ENCODE assay signal across 20 cellular contexts in the genomic region with DNA sequence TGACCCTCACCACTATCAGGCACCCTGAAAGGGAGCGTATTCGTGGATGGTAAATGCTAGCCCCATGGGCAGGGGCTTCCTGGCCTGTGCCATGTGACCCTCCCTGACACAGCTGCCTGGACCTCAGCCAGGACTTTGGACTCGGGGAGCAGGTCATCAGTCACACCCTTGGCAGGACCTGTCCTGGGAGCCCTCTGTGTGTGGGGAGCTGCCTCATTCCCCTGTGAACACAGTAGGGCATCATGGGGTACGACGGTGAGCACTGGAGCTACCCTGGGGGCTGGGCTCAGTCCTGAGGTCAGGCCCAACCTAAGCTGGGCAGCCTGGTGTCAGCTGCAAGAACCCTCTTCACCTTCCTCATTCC.
"Had no signal": no experiment of that assay in that cellular context is flagged by ENCODE, and none has a peak within 500 bp of the region (broad histone marks: within the 10 kb centered on the region; RNA-seq: fewer than 3 reads in every experiment).

No MANE protein-coding gene starts in this region.

- H3K36me3 Mint-ChIP-seq: activated naive CD8-positive, alpha-beta T cell treated with anti-CD3 and anti-CD28 coated beads, Interleukin-2, amount 10 ng/mL, durations not matched to agents 7 days and 5 days; memory B cell; naive thymus-derived CD8-positive, alpha-beta T cell; type B pancreatic cell; WTC11 had no signal

- H3K4me1 ChIP-seq: foreskin keratinocyte, parathyroid adenoma had no signal

- H3K27me3 Mint-ChIP-seq: activated CD4-positive, alpha-beta T cell treated with anti-CD3 and anti-CD28 coated beads, Interleukin-2, amount 10 ng/mL, durations not matched to agents 24 days and 14 days; activated CD8-positive, alpha-beta T cell treated with anti-CD3 and anti-CD28 coated beads for 36 hours; activated naive CD8-positive, alpha-beta T cell treated with anti-CD3 and anti-CD28 coated beads, Interleukin-2, amount 10 ng/mL, durations not matched to agents 7 days and 5 days; activated T-cell treated with anti-CD3 and anti-CD28 coated beads, Interleukin-2, amount 50 U/mL, for 24 hours; memory B cell; stimulated activated naive CD8-positive, alpha-beta T cell treated with anti-CD3 and anti-CD28 coated beads, Interleukin-15, amount 100 ng/mL, for 72 hours had no signal

- DNase-seq: activated CD4-positive, alpha-beta T cell treated with anti-CD3 and anti-CD28 coated beads, Interleukin-2, amount 10 ng/mL, durations not matched to agents 24 days and 14 days; activated CD8-positive, alpha-beta T cell treated with anti-CD3 and anti-CD28 coated beads for 36 hours; activated naive CD4-positive, alpha-beta T cell treated with Interleukin-2 at 50 U/mL for 16 hours; activated naive CD8-positive, alpha-beta T cell treated with anti-CD3 and anti-CD28 coated beads, Interleukin-2, amount 10 ng/mL, durations not matched to agents 7 days and 5 days; activated T-cell treated with anti-CD3 and anti-CD28 coated beads, Interleukin-2, amount 50 U/mL, for 24 hours; endodermal cell; foreskin keratinocyte; glutamatergic neuron; islet precursor cell; naive thymus-derived CD8-positive, alpha-beta T cell; stimulated activated CD4-positive, alpha-beta T cell treated with anti-CD3 and anti-CD28 coated beads, Interleukin-15, amount 100 ng/mL, for 24 hours; stimulated activated CD4-positive, alpha-beta T cell treated with anti-CD3 and anti-CD28 coated beads, Interleukin-2, amount 100 ng/mL, for 48 hours had no signal

- H3K27ac ChIP-seq: epithelial cell of prostate, foreskin keratinocyte, parathyroid adenoma had no signal

- H3K9me3 Mint-ChIP-seq: activated CD4-positive, alpha-beta T cell treated with anti-CD3 and anti-CD28 coated beads, Interleukin-2, amount 10 ng/mL, durations not matched to agents 24 days and 14 days; activated CD8-positive, alpha-beta T cell treated with anti-CD3 and anti-CD28 coated beads for 36 hours; activated naive CD8-positive, alpha-beta T cell treated with anti-CD3 and anti-CD28 coated beads, Interleukin-2, amount 10 ng/mL, durations not matched to agents 7 days and 5 days; activated T-cell treated with anti-CD3 and anti-CD28 coated beads, Interleukin-2, amount 50 U/mL, for 24 hours; activated T-helper 2 cell treated with anti-CD3 and anti-CD28 coated beads, Interferon-gamma antibody, Interleukin-2, Interleukin-4, amounts not matched to agents 10 μg/mL and 5 μg/mL and 100 μg/mL, durations not matched to agents 14 hours and 24 hours and 36 hours; endodermal cell; memory B cell; naive thymus-derived CD8-positive, alpha-beta T cell; stimulated activated naive CD8-positive, alpha-beta T cell treated with anti-CD3 and anti-CD28 coated beads, Interleukin-15, amount 100 ng/mL, for 72 hours; T-helper 2 cell treated with Interferon-gamma antibody and Interleukin-4, amounts not matched to agents 5 μg/mL and 100 μg/mL, for 36 hours; type B pancreatic cell; WTC11 had no signal

- ATAC-seq: activated CD8-positive, alpha-beta T cell treated with anti-CD3 and anti-CD28 coated beads for 36 hours; foreskin keratinocyte; naive thymus-derived CD8-positive, alpha-beta T cell; stimulated activated naive CD8-positive, alpha-beta T cell treated with anti-CD3 and anti-CD28 coated beads, Interleukin-15, amount 100 ng/mL, for 72 hours had no signal

- H3K9ac ChIP-seq: parathyroid adenoma had no signal

- H3K4me1 Mint-ChIP-seq: activated CD4-positive, alpha-beta T cell treated with anti-CD3 and anti-CD28 coated beads, Interleukin-2, amount 10 ng/mL, durations not matched to agents 24 days and 14 days; activated naive CD8-positive, alpha-beta T cell treated with anti-CD3 and anti-CD28 coated beads, Interleukin-2, amount 10 ng/mL, durations not matched to agents 7 days and 5 days; stimulated activated naive CD8-positive, alpha-beta T cell treated with anti-CD3 and anti-CD28 coated beads, Interleukin-15, amount 100 ng/mL, for 72 hours had no signal

- H3K27me3 ChIP-seq: foreskin keratinocyte had no signal

- H3K27ac Mint-ChIP-seq: activated CD4-positive, alpha-beta T cell treated with anti-CD3 and anti-CD28 coated beads, Interleukin-2, amount 10 ng/mL, durations not matched to agents 24 days and 14 days; activated CD8-positive, alpha-beta T cell treated with anti-CD3 and anti-CD28 coated beads for 36 hours; activated naive CD8-positive, alpha-beta T cell treated with anti-CD3 and anti-CD28 coated beads, Interleukin-2, amount 10 ng/mL, durations not matched to agents 7 days and 5 days; activated T-cell treated with anti-CD3 and anti-CD28 coated beads, Interleukin-2, amount 50 U/mL, for 24 hours; activated T-helper 2 cell treated with anti-CD3 and anti-CD28 coated beads, Interferon-gamma antibody, Interleukin-2, Interleukin-4, amounts not matched to agents 10 μg/mL and 5 μg/mL and 100 μg/mL, durations not matched to agents 14 hours and 24 hours and 36 hours; endodermal cell; memory B cell; stimulated activated naive CD8-positive, alpha-beta T cell treated with anti-CD3 and anti-CD28 coated beads, Interleukin-15, amount 100 ng/mL, for 72 hours; T-helper 2 cell treated with Interferon-gamma antibody and Interleukin-4, amounts not matched to agents 5 μg/mL and 100 μg/mL, for 36 hours; type B pancreatic cell; WTC11 had no signal

- H3K4me3 Mint-ChIP-seq: activated CD4-positive, alpha-beta T cell treated with anti-CD3 and anti-CD28 coated beads, Interleukin-2, amount 10 ng/mL, durations not matched to agents 24 days and 14 days; activated CD8-positive, alpha-beta T cell treated with anti-CD3 and anti-CD28 coated beads for 36 hours; activated naive CD8-positive, alpha-beta T cell treated with anti-CD3 and anti-CD28 coated beads, Interleukin-2, amount 10 ng/mL, durations not matched to agents 7 days and 5 days; activated T-cell treated with anti-CD3 and anti-CD28 coated beads, Interleukin-2, amount 50 U/mL, for 24 hours; endodermal cell; memory B cell; naive thymus-derived CD8-positive, alpha-beta T cell; stimulated activated naive CD8-positive, alpha-beta T cell treated with anti-CD3 and anti-CD28 coated beads, Interleukin-15, amount 100 ng/mL, for 72 hours; T-helper 2 cell treated with Interferon-gamma antibody and Interleukin-4, amounts not matched to agents 5 μg/mL and 100 μg/mL, for 36 hours; type B pancreatic cell; WTC11 had no signal
